Comparison of ENCODE assay signal across 1 cellular context in the genomic region with DNA sequence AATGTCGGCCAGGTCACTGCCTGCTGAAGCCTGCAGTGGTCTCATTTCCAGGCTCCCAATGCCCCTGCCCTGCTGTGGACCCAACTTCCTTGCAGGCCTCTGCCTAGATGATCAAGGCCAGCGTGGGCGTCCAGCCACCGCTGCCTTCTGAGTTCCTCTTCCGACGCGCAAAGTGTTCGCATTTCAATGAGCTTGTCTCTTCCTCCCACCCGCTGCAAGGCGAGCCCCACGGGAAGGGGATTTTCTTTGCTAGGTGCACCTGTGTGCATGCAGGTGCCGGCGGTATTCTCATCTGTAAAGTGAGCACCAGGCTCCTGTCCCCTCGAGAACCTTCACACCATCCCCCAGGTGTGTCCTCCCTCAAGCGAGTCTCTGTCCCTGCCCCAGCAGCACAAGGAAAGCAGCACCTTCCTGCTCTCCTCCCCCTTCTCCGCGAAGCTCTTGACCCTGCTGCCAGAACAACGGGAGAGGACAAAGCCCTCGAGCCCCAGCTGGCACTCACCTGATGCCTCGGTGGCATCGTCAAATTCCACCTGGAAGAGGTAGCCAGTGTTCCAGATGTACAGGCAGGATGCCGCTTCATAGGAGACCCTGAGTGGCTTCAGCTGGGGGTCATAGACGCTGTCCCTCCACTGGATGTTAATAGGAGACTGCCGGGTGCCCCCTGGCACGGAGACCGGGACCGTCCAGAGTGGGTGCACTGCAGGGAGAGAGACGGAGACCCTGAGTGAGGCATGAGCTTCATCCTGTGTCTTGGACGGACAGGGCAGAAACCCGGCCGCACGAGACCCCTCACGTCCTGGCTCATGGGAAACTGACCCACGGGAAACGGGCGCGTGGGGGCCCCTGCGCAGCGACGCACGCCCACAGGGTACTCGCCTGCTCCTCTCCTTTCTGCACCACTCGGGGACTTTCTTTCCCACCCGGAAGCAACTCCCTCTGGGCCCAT.
TF ChIP-seq lines count a peak whose summit lies in the region.

No MANE protein-coding gene starts in this region.

TF ChIP-seq in K562, 482 proteins besides CTCF, POLR2A, EP300 and RAD21:
- no peak for TF ChIP-seq ARNT (IDR thresholded peaks at IDR 0.05)
- no peak for TF ChIP-seq POU5F1 (IDR thresholded peaks at IDR 0.05; ENCODE audit: borderline replicate concordance, low read depth, low read length, partially characterized antibody)
- TF ChIP-seq SPI1 (IDR thresholded peaks at IDR 0.05; ENCODE audit: borderline replicate concordance, low read depth, low read length): 0 out of 2 replicates have a peak, but pooled peaks have one; percentile 12
- no peak for TF ChIP-seq NELFE (IDR thresholded peaks at IDR 0.05; ENCODE audit: insufficient read depth, insufficient read length)
- TF ChIP-seq NFYB (IDR thresholded peaks at IDR 0.05; ENCODE audit: extremely low read depth, insufficient read length): no peak
- TF ChIP-seq HOXB6 (CRISPR knock-in tag; IDR thresholded peaks at IDR 0.05; ENCODE audit: borderline replicate concordance): no peak
- peak; percentile 67 for TF ChIP-seq EGR1 (conservative IDR thresholded peaks at IDR 0.05)
- no peak for TF ChIP-seq ARID1B (IDR thresholded peaks at IDR 0.05)
- TF ChIP-seq, protein P1, sequence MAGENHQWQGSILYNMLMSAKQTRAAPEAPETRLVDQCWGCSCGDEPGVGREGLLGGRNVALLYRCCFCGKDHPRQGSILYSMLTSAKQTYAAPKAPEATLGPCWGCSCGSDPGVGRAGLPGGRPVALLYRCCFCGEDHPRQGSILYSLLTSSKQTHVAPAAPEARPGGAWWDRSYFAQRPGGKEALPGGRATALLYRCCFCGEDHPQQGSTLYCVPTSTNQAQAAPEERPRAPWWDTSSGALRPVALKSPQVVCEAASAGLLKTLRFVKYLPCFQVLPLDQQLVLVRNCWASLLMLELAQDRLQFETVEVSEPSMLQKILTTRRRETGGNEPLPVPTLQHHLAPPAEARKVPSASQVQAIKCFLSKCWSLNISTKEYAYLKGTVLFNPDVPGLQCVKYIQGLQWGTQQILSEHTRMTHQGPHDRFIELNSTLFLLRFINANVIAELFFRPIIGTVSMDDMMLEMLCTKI (IDR thresholded peaks at IDR 0.05; ENCODE audit: partially characterized antibody): no peak
- no peak for TF ChIP-seq EP400 (IDR thresholded peaks at IDR 0.05)
- TF ChIP-seq, protein P2, sequence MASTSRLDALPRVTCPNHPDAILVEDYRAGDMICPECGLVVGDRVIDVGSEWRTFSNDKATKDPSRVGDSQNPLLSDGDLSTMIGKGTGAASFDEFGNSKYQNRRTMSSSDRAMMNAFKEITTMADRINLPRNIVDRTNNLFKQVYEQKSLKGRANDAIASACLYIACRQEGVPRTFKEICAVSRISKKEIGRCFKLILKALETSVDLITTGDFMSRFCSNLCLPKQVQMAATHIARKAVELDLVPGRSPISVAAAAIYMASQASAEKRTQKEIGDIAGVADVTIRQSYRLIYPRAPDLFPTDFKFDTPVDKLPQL (IDR thresholded peaks at IDR 0.05; ENCODE audit: extremely low read depth, insufficient read length): no peak
- no peak for TF ChIP-seq HDAC8 (tag; IDR thresholded peaks at IDR 0.05)
- no peak for TF ChIP-seq EHMT2 (IDR thresholded peaks at IDR 0.05)
- TF ChIP-seq, protein P3, sequence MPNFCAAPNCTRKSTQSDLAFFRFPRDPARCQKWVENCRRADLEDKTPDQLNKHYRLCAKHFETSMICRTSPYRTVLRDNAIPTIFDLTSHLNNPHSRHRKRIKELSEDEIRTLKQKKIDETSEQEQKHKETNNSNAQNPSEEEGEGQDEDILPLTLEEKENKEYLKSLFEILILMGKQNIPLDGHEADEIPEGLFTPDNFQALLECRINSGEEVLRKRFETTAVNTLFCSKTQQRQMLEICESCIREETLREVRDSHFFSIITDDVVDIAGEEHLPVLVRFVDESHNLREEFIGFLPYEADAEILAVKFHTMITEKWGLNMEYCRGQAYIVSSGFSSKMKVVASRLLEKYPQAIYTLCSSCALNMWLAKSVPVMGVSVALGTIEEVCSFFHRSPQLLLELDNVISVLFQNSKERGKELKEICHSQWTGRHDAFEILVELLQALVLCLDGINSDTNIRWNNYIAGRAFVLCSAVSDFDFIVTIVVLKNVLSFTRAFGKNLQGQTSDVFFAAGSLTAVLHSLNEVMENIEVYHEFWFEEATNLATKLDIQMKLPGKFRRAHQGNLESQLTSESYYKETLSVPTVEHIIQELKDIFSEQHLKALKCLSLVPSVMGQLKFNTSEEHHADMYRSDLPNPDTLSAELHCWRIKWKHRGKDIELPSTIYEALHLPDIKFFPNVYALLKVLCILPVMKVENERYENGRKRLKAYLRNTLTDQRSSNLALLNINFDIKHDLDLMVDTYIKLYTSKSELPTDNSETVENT (CRISPR knock-in tag; IDR thresholded peaks at IDR 0.05): no peak
- no peak for TF ChIP-seq KDM5B (IDR thresholded peaks at IDR 0.05; ENCODE audit: insufficient replicate concordance, low read depth, low read length)
- TF ChIP-seq, protein P4, sequence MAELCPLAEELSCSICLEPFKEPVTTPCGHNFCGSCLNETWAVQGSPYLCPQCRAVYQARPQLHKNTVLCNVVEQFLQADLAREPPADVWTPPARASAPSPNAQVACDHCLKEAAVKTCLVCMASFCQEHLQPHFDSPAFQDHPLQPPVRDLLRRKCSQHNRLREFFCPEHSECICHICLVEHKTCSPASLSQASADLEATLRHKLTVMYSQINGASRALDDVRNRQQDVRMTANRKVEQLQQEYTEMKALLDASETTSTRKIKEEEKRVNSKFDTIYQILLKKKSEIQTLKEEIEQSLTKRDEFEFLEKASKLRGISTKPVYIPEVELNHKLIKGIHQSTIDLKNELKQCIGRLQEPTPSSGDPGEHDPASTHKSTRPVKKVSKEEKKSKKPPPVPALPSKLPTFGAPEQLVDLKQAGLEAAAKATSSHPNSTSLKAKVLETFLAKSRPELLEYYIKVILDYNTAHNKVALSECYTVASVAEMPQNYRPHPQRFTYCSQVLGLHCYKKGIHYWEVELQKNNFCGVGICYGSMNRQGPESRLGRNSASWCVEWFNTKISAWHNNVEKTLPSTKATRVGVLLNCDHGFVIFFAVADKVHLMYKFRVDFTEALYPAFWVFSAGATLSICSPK (IDR thresholded peaks at IDR 0.05; ENCODE audit: borderline replicate concordance): no peak
TF ChIP-seq in K562: peak in this region for 2.
